In genomic region chr9:70566743-70567142, GRCh38 we compare ENCODE assay signal across 20 cellular contexts.
A peak's percentile ranks its signal among the peaks of the same experiment; 100 is the strongest.
DNase-seq lines count a peak whose midpoint lies in the region; ATAC-seq lines count a peak whose summit lies in the region.
"Had no signal": no experiment of that assay in that cellular context is flagged by ENCODE, and none has a peak within 500 bp of the region (broad histone marks: within the 10 kb centered on the region; RNA-seq: fewer than 3 reads in every experiment).

No MANE protein-coding gene starts in this region.

- H3K27ac Mint-ChIP-seq in stimulated activated memory B cell treated with anti-CD40 and anti-IgM and Interleukin-4, amounts not matched to agents 10 μg/mL and 1 μg/mL and 100 μg/mL, for 72 hours, result peak overlapping the region; percentile 54
- H3K27ac Mint-ChIP-seq: memory B cell had no signal

- H3K4me1 ChIP-seq in SJCRH30, result peaks cover 56% of the 10 kb centered on the region
- H3K4me1 ChIP-seq: A549 had no signal

- DNase-seq in NCI-H748 (lab: John Stamatoyannopoulos, UW; ENCODE audit: unreplicated experiment), result peak; percentile 41
- DNase-seq in NCI-H748 treated with DMSO at 0.1 percent for 48 hours (lab: John Stamatoyannopoulos, UW), result no peak
- peak; percentile 46 to 66 for DNase-seq in SJCRH30
- peak; percentile 18 for DNase-seq in iPS-NIHi7 (ENCODE audit: extremely low spot score)
- DNase-seq in inferior parietal cortex (ENCODE audit: extremely low spot score), result no peak
- no peak for DNase-seq in NK-92 treated with Interleukin-12 subunit alpha and Interleukin-12 subunit beta, amount 100 ng/mL, for 24 hours (lab: John Stamatoyannopoulos, UW)
- DNase-seq: activated T-cell treated with anti-CD3 and anti-CD28 coated beads, Interleukin-2, amount 50 U/mL, for 4 hours; GOT3; NCI-H187 treated with DMSO at 0.1 percent for 48 hours; NCI-H526 treated with DMSO at 0.1 percent for 48 hours; Right ventricle myocardium superior; upper lobe of left lung had no signal

- H3K27me3 ChIP-seq in SJCRH30, result no peaks in the 10 kb centered on the region
- H3K27me3 ChIP-seq: gastroesophageal sphincter, neutrophil, upper lobe of left lung had no signal

- H3K9me3 Mint-ChIP-seq in stimulated activated memory B cell treated with anti-CD40 and anti-IgM and Interleukin-4, amounts not matched to agents 10 μg/mL and 1 μg/mL and 100 μg/mL, for 72 hours, result no peaks in the 10 kb centered on the region
- H3K9me3 Mint-ChIP-seq: activated T-cell treated with anti-CD3 and anti-CD28 coated beads, Interleukin-2, amount 50 U/mL, for 4 hours; memory B cell had no signal

- H3K4me1 Mint-ChIP-seq in stimulated activated memory B cell treated with anti-CD40 and anti-IgM and Interleukin-4, amounts not matched to agents 10 μg/mL and 1 μg/mL and 100 μg/mL, for 72 hours, result peaks cover 20% of the 10 kb centered on the region

- H3K36me3 ChIP-seq in SJCRH30, result no peaks in the 10 kb centered on the region
- H3K36me3 ChIP-seq: gastroesophageal sphincter, neutrophil, upper lobe of left lung had no signal

- H3K27me3 Mint-ChIP-seq in stimulated activated memory B cell treated with anti-CD40 and anti-IgM and Interleukin-4, amounts not matched to agents 10 μg/mL and 1 μg/mL and 100 μg/mL, for 72 hours, result no peaks in the 10 kb centered on the region
- H3K27me3 Mint-ChIP-seq: memory B cell had no signal

- no peaks in the 10 kb centered on the region for H3K9me3 ChIP-seq in SJCRH30 (replicated peaks)
- H3K9me3 ChIP-seq: A549, gastroesophageal sphincter, neutrophil, upper lobe of left lung had no signal

- H3K4me3 Mint-ChIP-seq in stimulated activated memory B cell treated with anti-CD40 and anti-IgM and Interleukin-4, amounts not matched to agents 10 μg/mL and 1 μg/mL and 100 μg/mL, for 72 hours, result no peak overlapping the region
- H3K4me3 Mint-ChIP-seq: activated T-cell treated with anti-CD3 and anti-CD28 coated beads, Interleukin-2, amount 50 U/mL, for 4 hours; memory B cell had no signal

- H3K36me3 Mint-ChIP-seq in stimulated activated memory B cell treated with anti-CD40 and anti-IgM and Interleukin-4, amounts not matched to agents 10 μg/mL and 1 μg/mL and 100 μg/mL, for 72 hours, result no peaks in the 10 kb centered on the region
- H3K36me3 Mint-ChIP-seq: memory B cell had no signal

- H3K27ac ChIP-seq in SJCRH30, result peak overlapping the region; percentile 17; the same call in 1 of the 2 replicates
- H3K27ac ChIP-seq: A549, C4-2B, epithelial cell of prostate, gastroesophageal sphincter, neutrophil, upper lobe of left lung had no signal

- no peak for ATAC-seq in stimulated activated memory B cell treated with anti-CD40 and anti-IgM and Interleukin-4, amounts not matched to agents 10 μg/mL and 1 μg/mL and 100 μg/mL, for 72 hours
- ATAC-seq in HG03108 (IDR thresholded peaks at IDR 0.05; ENCODE audit: unreplicated experiment), result no peak
- ATAC-seq: A549; activated T-cell treated with anti-CD3 and anti-CD28 coated beads, Interleukin-2, amount 50 U/mL, for 4 hours; gastroesophageal sphincter had no signal

- no peak overlapping the region for H3K4me3 ChIP-seq in SJCRH30
- H3K4me3 ChIP-seq: A549, gastroesophageal sphincter, upper lobe of left lung had no signal

Comparison
In these comparisons a context has a peak if more than half of its experiments do, and no peak if none do; other contexts are left out.
1. DNase-seq: peak in NCI-H748 (single experiment), SJCRH30 (2 of 2) and iPS-NIHi7 (single experiment); none in NCI-H748 treated with DMSO at 0.1 percent for 48 hours (single experiment), inferior parietal cortex (single experiment) and NK-92 treated with Interleukin-12 subunit alpha and Interleukin-12 subunit beta, amount 100 ng/mL, for 24 hours (single experiment).